In the genomic region with DNA sequence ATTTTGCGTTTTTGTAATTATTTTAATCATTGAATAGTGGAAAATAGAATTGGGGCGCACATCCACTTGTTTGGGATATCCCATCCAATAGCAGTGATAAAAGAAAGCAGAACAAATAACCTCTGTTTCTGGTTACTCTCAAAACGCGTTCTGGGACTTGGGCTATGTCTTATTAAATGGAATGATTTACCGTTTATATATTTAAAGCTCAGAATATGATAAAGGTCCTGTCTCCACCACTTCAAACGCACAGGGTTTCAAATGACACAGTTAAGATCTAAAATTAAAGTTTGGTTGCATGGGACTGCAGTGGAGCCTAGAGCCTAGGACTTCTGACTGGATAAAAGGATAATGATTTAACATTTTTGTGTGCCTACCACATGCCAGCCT, we compare ENCODE assay signal across 8 cellular contexts. TPM values are rescaled to one million over a fixed set of nuclear protein-coding genes. Genes with fewer than 3 reads are reported as not detected.
DNase-seq lines count a peak whose midpoint lies in the region; ATAC-seq and TF ChIP-seq lines count a peak whose summit lies in the region.

No MANE protein-coding gene starts in this region.

- peaks cover 50 to 56% of the 10 kb centered on the region in 2 donors for H3K4me1 Mint-ChIP-seq in natural killer cell treated with Interleukin-12 subunit alpha and Interleukin-12 subunit beta and Interleukin-15 and Interleukin-18, amount 100 ng/mL, for 72 hours (ENCODE audit: low read depth in 2 of 2)

- H3K9me3 ChIP-seq in BE2C, result no peaks in the 10 kb centered on the region
- no peaks in the 10 kb centered on the region for H3K9me3 ChIP-seq in colonic mucosa

- intact Hi-C loops in colonic mucosa (cut with DNase I), result no loop called here

- in situ Hi-C loops in ACHN (cut with HindIII; ENCODE audit: low pct_ligation_motif_present, low pct_unique_long_range_greater_than_20kb, low sequenced_read_pairs), result no loop called here

- H3K4me3 Mint-ChIP-seq in natural killer cell treated with Interleukin-12 subunit alpha and Interleukin-12 subunit beta and Interleukin-15 and Interleukin-18, amount 100 ng/mL, for 72 hours, result peak overlapping the region; percentile 88

- peak overlapping the region; percentile 98 for H3K4me3 ChIP-seq in BE2C (ENCODE audit: low read depth, low read length)
- H3K4me3 ChIP-seq in Jurkat, Clone E6-1 (ENCODE audit: low read length), result peak overlapping the region; percentile 68
- H3K4me3 ChIP-seq in colonic mucosa, result no peak overlapping the region

- H3K27me3 ChIP-seq in BE2C, result no peaks in the 10 kb centered on the region
- no peaks in the 10 kb centered on the region for H3K27me3 ChIP-seq in colonic mucosa

- peak overlapping the region in 1 of 2 donors; percentile 44 for H3K9ac ChIP-seq in colonic mucosa (ENCODE audit: low read depth in 2 of 2, low read length in 2 of 2)

- H3K27ac ChIP-seq in colonic mucosa, result peak overlapping the region; percentile 100

- TF ChIP-seq CTCF in BE2C (IDR thresholded peaks at IDR 0.05; ENCODE audit: low read depth, low read length) (no peak), colonic mucosa (IDR thresholded peaks at IDR 0.05) (no peak)

- DNase-seq in BE2C (no peak), colonic mucosa (no peak), ACHN (no peak), left lobe of liver (ENCODE audit: low spot score) (no peak), NCI-H2107 (lab: John Stamatoyannopoulos, UW) (no peak)
- DNase-seq in Jurkat, Clone E6-1 (ENCODE audit: low read depth, low spot score), result no peak
- no peak for DNase-seq in natural killer cell treated with Interleukin-12 subunit alpha and Interleukin-12 subunit beta and Interleukin-15 and Interleukin-18, amount 100 ng/mL, for 72 hours (ENCODE audit: low spot score)
- DNase-seq in activated CD4-positive, alpha-beta T cell treated with anti-CD3 and anti-CD28 coated beads for 4 hours, result no peak

- H3K9me3 Mint-ChIP-seq in natural killer cell treated with Interleukin-12 subunit alpha and Interleukin-12 subunit beta and Interleukin-15 and Interleukin-18, amount 100 ng/mL, for 72 hours, result no peaks in the 10 kb centered on the region

- H3K36me3 ChIP-seq in BE2C (peaks cover 31% of the 10 kb centered on the region), colonic mucosa (peaks cover 1% of the 10 kb centered on the region)

- H3K27me3 Mint-ChIP-seq in natural killer cell treated with Interleukin-12 subunit alpha and Interleukin-12 subunit beta and Interleukin-15 and Interleukin-18, amount 100 ng/mL, for 72 hours, result no peaks in the 10 kb centered on the region

- no peak for ATAC-seq in natural killer cell treated with Interleukin-12 subunit alpha and Interleukin-12 subunit beta and Interleukin-15 and Interleukin-18, amount 100 ng/mL, for 72 hours
- no peak for ATAC-seq in left lobe of liver

- peaks cover 29% of the 10 kb centered on the region for H3K36me3 Mint-ChIP-seq in natural killer cell treated with Interleukin-12 subunit alpha and Interleukin-12 subunit beta and Interleukin-15 and Interleukin-18, amount 100 ng/mL, for 72 hours

- H3K4me1 ChIP-seq in BE2C, result peaks cover 6% of the 10 kb centered on the region
- peaks cover 4% of the 10 kb centered on the region for H3K4me1 ChIP-seq in colonic mucosa

- peak overlapping the region; percentile 98 for H3K27ac Mint-ChIP-seq in natural killer cell treated with Interleukin-12 subunit alpha and Interleukin-12 subunit beta and Interleukin-15 and Interleukin-18, amount 100 ng/mL, for 72 hours

RNA-seq across cellular contexts. Expression of gene HSPA8, which starts 2.3 kb away (rescaled TPM):
- 1,196 TPM for polyA plus RNA-seq in BE2C (2012; ENCODE audit: insufficient read depth, insufficient read length, low read depth)
- polyA plus RNA-seq in Jurkat, Clone E6-1 (2012; ENCODE audit: insufficient read depth, insufficient read length), result 2,315 TPM
- total RNA-seq in colonic mucosa (100 to 1,000 TPM; 565 to 901 TPM), left lobe of liver (357 TPM)
- 1,000 to 10,000 TPM; 2,110 to 2,554 TPM for total RNA-seq in natural killer cell treated with Interleukin-12 subunit alpha and Interleukin-12 subunit beta and Interleukin-15 and Interleukin-18, amount 100 ng/mL, for 72 hours
